ENCODE assay signal across 20 cellular contexts in genomic region chr5:31551878-31552277, GRCh38.
"Had no signal": no experiment of that assay in that cellular context is flagged by ENCODE, and none has a peak within 500 bp of the region (broad histone marks: within the 10 kb centered on the region; RNA-seq: fewer than 3 reads in every experiment).

No MANE protein-coding gene starts in this region.

- H3K4me1 ChIP-seq: sigmoid colon, upper lobe of right lung had no signal

- H3K4me1 Mint-ChIP-seq: activated CD4-positive, alpha-beta memory T cell treated with anti-CD3 and anti-CD28 coated beads, Interleukin-2, amount 10 ng/mL, durations not matched to agents 7 days and 5 days; activated CD8-positive, alpha-beta memory T cell treated with anti-CD3 and anti-CD28 coated beads, Interleukin-2, amount 10 ng/mL, durations not matched to agents 7 days and 5 days; mesothelial cell of epicardium had no signal

- H3K27me3 ChIP-seq: sigmoid colon, upper lobe of right lung had no signal

- ATAC-seq: activated CD8-positive, alpha-beta memory T cell treated with anti-CD3 and anti-CD28 coated beads, Interleukin-2, amount 10 ng/mL, durations not matched to agents 7 days and 5 days; left lobe of liver; natural killer cell treated with Interleukin-12 subunit alpha and Interleukin-12 subunit beta and Interleukin-15 and Interleukin-18, amount 100 ng/mL, for 72 hours; upper lobe of right lung had no signal

- H3K4me3 ChIP-seq: lung, sigmoid colon, upper lobe of right lung had no signal

- H3K27ac Mint-ChIP-seq: activated CD4-positive, alpha-beta memory T cell treated with anti-CD3 and anti-CD28 coated beads, Interleukin-2, amount 10 ng/mL, durations not matched to agents 7 days and 5 days; activated CD8-positive, alpha-beta memory T cell treated with anti-CD3 and anti-CD28 coated beads, Interleukin-2, amount 10 ng/mL, durations not matched to agents 7 days and 5 days; activated naive CD4-positive, alpha-beta T cell treated with anti-CD3 and anti-CD28 coated beads, Interleukin-2, amount 50 U/mL, for 24 hours; mesothelial cell of epicardium; natural killer cell treated with Interleukin-12 subunit alpha and Interleukin-12 subunit beta and Interleukin-15 and Interleukin-18, amount 100 ng/mL, for 72 hours; T-helper 2 cell treated with Interferon-gamma antibody and Interleukin-4, amounts not matched to agents 5 μg/mL and 100 μg/mL, for 36 hours had no signal

- H3K9me3 ChIP-seq: sigmoid colon, upper lobe of right lung had no signal

- DNase-seq: activated CD4-positive, alpha-beta memory T cell treated with anti-CD3 and anti-CD28 coated beads, Interleukin-2, amount 10 ng/mL, durations not matched to agents 7 days and 5 days; activated CD4-positive, alpha-beta T cell treated with anti-CD3 and anti-CD28 coated beads for 48 hours; activated CD4-positive, CD25-positive, alpha-beta regulatory T cell; activated CD8-positive, alpha-beta memory T cell treated with anti-CD3 and anti-CD28 coated beads, Interleukin-2, amount 10 ng/mL, durations not matched to agents 7 days and 5 days; activated effector memory CD4-positive, alpha-beta T cell treated with anti-CD3 and anti-CD28 coated beads, Interleukin-2, amount 50 U/mL, for 16 hours; amniotic stem cell; dermis blood vessel endothelial cell; effector memory CD4-positive, alpha-beta T cell; foreskin melanocyte; head of caudate nucleus; kidney; sigmoid colon; stimulated activated naive CD4-positive, alpha-beta T cell; upper lobe of right lung had no signal

- H3K4me3 Mint-ChIP-seq: activated CD4-positive, alpha-beta memory T cell treated with anti-CD3 and anti-CD28 coated beads, Interleukin-2, amount 10 ng/mL, durations not matched to agents 7 days and 5 days; activated CD8-positive, alpha-beta memory T cell treated with anti-CD3 and anti-CD28 coated beads, Interleukin-2, amount 10 ng/mL, durations not matched to agents 7 days and 5 days; activated naive CD4-positive, alpha-beta T cell treated with anti-CD3 and anti-CD28 coated beads, Interleukin-2, amount 50 U/mL, for 24 hours; mesothelial cell of epicardium; natural killer cell treated with Interleukin-12 subunit alpha and Interleukin-12 subunit beta and Interleukin-15 and Interleukin-18, amount 100 ng/mL, for 72 hours; T-helper 2 cell treated with Interferon-gamma antibody and Interleukin-4, amounts not matched to agents 5 μg/mL and 100 μg/mL, for 36 hours had no signal

- H3K27me3 Mint-ChIP-seq: activated CD4-positive, alpha-beta memory T cell treated with anti-CD3 and anti-CD28 coated beads, Interleukin-2, amount 10 ng/mL, durations not matched to agents 7 days and 5 days; activated CD8-positive, alpha-beta memory T cell treated with anti-CD3 and anti-CD28 coated beads, Interleukin-2, amount 10 ng/mL, durations not matched to agents 7 days and 5 days; activated naive CD4-positive, alpha-beta T cell treated with anti-CD3 and anti-CD28 coated beads, Interleukin-2, amount 50 U/mL, for 24 hours; natural killer cell treated with Interleukin-12 subunit alpha and Interleukin-12 subunit beta and Interleukin-15 and Interleukin-18, amount 100 ng/mL, for 72 hours had no signal

- H3K27ac ChIP-seq: sigmoid colon, upper lobe of right lung had no signal

- H3K9me3 Mint-ChIP-seq: activated CD4-positive, alpha-beta memory T cell treated with anti-CD3 and anti-CD28 coated beads, Interleukin-2, amount 10 ng/mL, durations not matched to agents 7 days and 5 days; activated naive CD4-positive, alpha-beta T cell treated with anti-CD3 and anti-CD28 coated beads, Interleukin-2, amount 50 U/mL, for 24 hours; natural killer cell treated with Interleukin-12 subunit alpha and Interleukin-12 subunit beta and Interleukin-15 and Interleukin-18, amount 100 ng/mL, for 72 hours had no signal
